In genomic region chr10:95392250-95392584, GRCh38 we compare ENCODE assay signal across 25 cellular contexts.
DNase-seq lines count a peak whose midpoint lies in the region; ATAC-seq and TF ChIP-seq lines count a peak whose summit lies in the region.
"Had no signal": no experiment of that assay in that cellular context is flagged by ENCODE, and none has a peak within 500 bp of the region (broad histone marks: within the 10 kb centered on the region; RNA-seq: fewer than 3 reads in every experiment).

No MANE protein-coding gene starts in this region.

- H3K36me3 Mint-ChIP-seq in activated T-cell treated with anti-CD3 and anti-CD28 coated beads, Interleukin-2, amount 50 U/mL, for 4 hours (ENCODE audit: insufficient read depth) = no peaks in the 10 kb centered on the region
- H3K36me3 Mint-ChIP-seq: activated naive CD4-positive, alpha-beta T cell treated with anti-CD3 and anti-CD28 coated beads, Interleukin-2, amount 10 ng/mL, durations not matched to agents 7 days and 5 days had no signal

- peaks cover 100% of the 10 kb centered on the region for H3K4me1 ChIP-seq in left ventricle myocardium inferior
- H3K4me1 ChIP-seq in rectal smooth muscle tissue (ENCODE audit: control insufficient read depth, insufficient read depth, low read length) = peaks cover 31% of the 10 kb centered on the region
- peaks cover 51% of the 10 kb centered on the region for H3K4me1 ChIP-seq in vagina
- H3K4me1 ChIP-seq: SJSA1 had no signal

- no peak for TF ChIP-seq POLR2A in vagina (IDR thresholded peaks at IDR 0.05)

- DNase-seq in left ventricle myocardium inferior (no peak), Right ventricle myocardium superior (no peak), caudate nucleus (lab: John Stamatoyannopoulos, UW) (peak in 5 of 61 donors; percentile 31 to 76 (median 46)), vagina (ENCODE audit: extremely low spot score in 2 of 2) (no peak), putamen (ENCODE audit: low spot score) (no peak), DMS153 treated with DMSO at 0.1 percent for 48 hours (lab: John Stamatoyannopoulos, UW; ENCODE audit: unreplicated experiment) (no peak)
- DNase-seq in activated T-cell treated with anti-CD3 and anti-CD28 coated beads, Interleukin-2, amount 50 U/mL, for 4 hours = no peak
- DNase-seq: activated CD8-positive, alpha-beta memory T cell treated with anti-CD3 and anti-CD28 coated beads, Interleukin-2, amount 50 U/mL, for 48 hours; CD4-positive, alpha-beta T cell; colonic mucosa; effector memory CD4-positive, alpha-beta T cell; glutamatergic neuron; NCI-H2107; NCI-H345; stimulated activated CD4-positive, alpha-beta T cell treated with anti-CD3 and anti-CD28 coated beads, Interleukin-4, amount 100 ng/mL, for 24 hours; T1000 had no signal

- no peak overlapping the region for H3K4me3 Mint-ChIP-seq in activated T-cell treated with anti-CD3 and anti-CD28 coated beads, Interleukin-2, amount 50 U/mL, for 4 hours
- H3K4me3 Mint-ChIP-seq: activated CD4-positive, alpha-beta T cell treated with anti-CD3 and anti-CD28 coated beads for 36 hours; activated CD8-positive, alpha-beta T cell treated with anti-CD3 and anti-CD28 coated beads for 36 hours; activated naive CD4-positive, alpha-beta T cell treated with anti-CD3 and anti-CD28 coated beads, Interleukin-2, amount 10 ng/mL, durations not matched to agents 7 days and 5 days; activated T-helper 17 cell treated with anti-CD3 and anti-CD28 coated beads, Interleukin-2, amount 50 U/mL, for 72 hours; CD4-positive, alpha-beta T cell had no signal

- H3K27ac ChIP-seq in left ventricle myocardium inferior (replicated peaks) (peak overlapping the region; percentile 97), caudate nucleus (ENCODE audit: low read depth, low read length) (peak overlapping the region; percentile 89), rectal smooth muscle tissue (ENCODE audit: low read depth, low read length) (peak overlapping the region; percentile 40), vagina (peak overlapping the region; percentile 0)
- H3K27ac ChIP-seq: colonic mucosa, SJSA1, VCaP had no signal

- H3K9me3 Mint-ChIP-seq in activated T-cell treated with anti-CD3 and anti-CD28 coated beads, Interleukin-2, amount 50 U/mL, for 4 hours = no peaks in the 10 kb centered on the region
- H3K9me3 Mint-ChIP-seq: activated CD8-positive, alpha-beta T cell treated with anti-CD3 and anti-CD28 coated beads for 36 hours; activated naive CD4-positive, alpha-beta T cell treated with anti-CD3 and anti-CD28 coated beads, Interleukin-2, amount 10 ng/mL, durations not matched to agents 7 days and 5 days; CD4-positive, alpha-beta T cell had no signal

- H3K36me3 ChIP-seq in left ventricle myocardium inferior (peaks cover 82% of the 10 kb centered on the region), rectal smooth muscle tissue (ENCODE audit: control insufficient read depth, insufficient read depth, low read length) (peaks cover 23% of the 10 kb centered on the region), vagina (no peaks in the 10 kb centered on the region)
- H3K36me3 ChIP-seq: colonic mucosa, SJSA1 had no signal

- no peaks in the 10 kb centered on the region for H3K9me3 ChIP-seq in left ventricle myocardium inferior (replicated peaks)
- no peaks in the 10 kb centered on the region for H3K9me3 ChIP-seq in vagina
- H3K9me3 ChIP-seq: breast epithelium, colonic mucosa, SJSA1 had no signal

- H3K9ac ChIP-seq in rectal smooth muscle tissue (ENCODE audit: low read length) = no peak overlapping the region

- intact Hi-C loops in left ventricle myocardium inferior (cut with micrococcal nuclease) = no loop called here
- intact Hi-C loops in Right ventricle myocardium superior (cut with DNase I) = no loop called here
- intact Hi-C loops in vagina (cut with DNase I) = no loop called here

- H3K27me3 Mint-ChIP-seq in activated T-cell treated with anti-CD3 and anti-CD28 coated beads, Interleukin-2, amount 50 U/mL, for 4 hours (ENCODE audit: low read depth) = no peaks in the 10 kb centered on the region
- H3K27me3 Mint-ChIP-seq: CD4-positive, alpha-beta T cell had no signal

- H3K27me3 ChIP-seq in left ventricle myocardium inferior (ENCODE audit: low read depth) (no peaks in the 10 kb centered on the region), rectal smooth muscle tissue (ENCODE audit: control insufficient read depth, insufficient read depth, low read length) (no peaks in the 10 kb centered on the region), vagina (no peaks in the 10 kb centered on the region)
- H3K27me3 ChIP-seq: breast epithelium, colonic mucosa had no signal

- H3K4me1 Mint-ChIP-seq in activated T-cell treated with anti-CD3 and anti-CD28 coated beads, Interleukin-2, amount 50 U/mL, for 4 hours (ENCODE audit: low read depth) = no peaks in the 10 kb centered on the region

- TF ChIP-seq CTCF in left ventricle myocardium inferior (IDR thresholded peaks at IDR 0.05; ENCODE audit: borderline replicate concordance) = no peak
- no peak for TF ChIP-seq CTCF in vagina (IDR thresholded peaks at IDR 0.05)

- ATAC-seq in Right ventricle myocardium superior (ENCODE audit: poor library complexity) = no peak
- no peak for ATAC-seq in activated T-cell treated with anti-CD3 and anti-CD28 coated beads, Interleukin-2, amount 50 U/mL, for 4 hours
- ATAC-seq: activated CD4-positive, alpha-beta T cell treated with anti-CD3 and anti-CD28 coated beads for 36 hours; activated CD8-positive, alpha-beta T cell treated with anti-CD3 and anti-CD28 coated beads for 36 hours; Panc1 had no signal

- H3K4me3 ChIP-seq in left ventricle myocardium inferior = no peak overlapping the region
- no peak overlapping the region for H3K4me3 ChIP-seq in rectal smooth muscle tissue (ENCODE audit: low read length)
- no peak overlapping the region for H3K4me3 ChIP-seq in vagina
- H3K4me3 ChIP-seq: breast epithelium, colonic mucosa, SJSA1 had no signal

Comparison
In these comparisons a context has a peak if more than half of its experiments do, and no peak if none do; other contexts are left out.
1. H3K27ac ChIP-seq: peak in every context shown above with its lines; median percentile 97 in left ventricle myocardium inferior; 89 in caudate nucleus; 40 in rectal smooth muscle tissue; 0 in vagina.